In genomic region chr19:10070730-10071446, GRCh38 we compare ENCODE assay signal across 20 cellular contexts. TPM values are rescaled to one million over a fixed set of nuclear protein-coding genes. Genes with fewer than 3 reads are reported as not detected.
"Had no signal": no experiment of that assay in that cellular context is flagged by ENCODE, and none has a peak within 500 bp of the region (broad histone marks: within the 10 kb centered on the region; RNA-seq: fewer than 3 reads in every experiment).

No MANE protein-coding gene starts in this region.

- H3K27me3 Mint-ChIP-seq: activated naive CD8-positive, alpha-beta T cell treated with anti-CD3 and anti-CD28 coated beads for 36 hours had no signal

- H3K4me3 ChIP-seq: lower lobe of right lung, ovary, stomach, testis, upper lobe of right lung had no signal

- H3K36me3 Mint-ChIP-seq: activated naive CD8-positive, alpha-beta T cell treated with anti-CD3 and anti-CD28 coated beads for 36 hours; immature natural killer cell; mesothelial cell of epicardium had no signal

- H3K9me3 ChIP-seq: ovary, testis, upper lobe of right lung had no signal

- H3K27ac ChIP-seq: brain microvascular endothelial cell, lower lobe of right lung, ovary, stomach, testis, upper lobe of right lung had no signal

- H3K4me1 ChIP-seq: lower lobe of right lung, stomach, testis, upper lobe of right lung had no signal

- DNase-seq: activated B cell treated with CpG ODN at 0.5 μM for 24 hours; activated CD4-positive, alpha-beta T cell treated with anti-CD3 and anti-CD28 coated beads, Interleukin-2, amount 10 ng/mL, durations not matched to agents 24 days and 14 days; activated CD8-positive, alpha-beta memory T cell treated with anti-CD3 and anti-CD28 coated beads, Interleukin-2, amount 50 U/mL, for 4 hours; activated CD8-positive, alpha-beta T cell treated with anti-CD3 and anti-CD28 coated beads, Interleukin-2, amount 10 ng/mL, durations not matched to agents 7 days and 5 days; activated naive CD8-positive, alpha-beta T cell treated with anti-CD3 and anti-CD28 coated beads for 36 hours; brain microvascular endothelial cell; cerebellar nuclear complex; effector CD8-positive, alpha-beta T cell; foreskin fibroblast; hypothalamus; immature natural killer cell; lower lobe of right lung; ovary; stimulated activated CD4-positive, alpha-beta T cell treated with anti-CD3 and anti-CD28 coated beads, Interleukin-1b, Interleukin-23, amount 100 ng/mL, for 48 hours; stomach; SW 1271; testis; upper lobe of right lung had no signal

- H3K4me3 Mint-ChIP-seq: activated B cell treated with CpG ODN at 0.5 μM for 24 hours; activated CD4-positive, alpha-beta T cell treated with anti-CD3 and anti-CD28 coated beads, Interleukin-2, amount 10 ng/mL, durations not matched to agents 24 days and 14 days; activated CD8-positive, alpha-beta T cell treated with anti-CD3 and anti-CD28 coated beads, Interleukin-2, amount 10 ng/mL, durations not matched to agents 7 days and 5 days; activated naive CD8-positive, alpha-beta T cell treated with anti-CD3 and anti-CD28 coated beads for 36 hours; immature natural killer cell; mesothelial cell of epicardium had no signal

- H3K27ac Mint-ChIP-seq: activated B cell treated with CpG ODN at 0.5 μM for 24 hours; activated CD4-positive, alpha-beta T cell treated with anti-CD3 and anti-CD28 coated beads, Interleukin-2, amount 10 ng/mL, durations not matched to agents 24 days and 14 days; activated CD8-positive, alpha-beta T cell treated with anti-CD3 and anti-CD28 coated beads, Interleukin-2, amount 10 ng/mL, durations not matched to agents 7 days and 5 days; activated naive CD8-positive, alpha-beta T cell treated with anti-CD3 and anti-CD28 coated beads for 36 hours; immature natural killer cell; mesothelial cell of epicardium had no signal

- H3K27me3 ChIP-seq: brain microvascular endothelial cell, ovary, testis, upper lobe of right lung had no signal

- H3K4me1 Mint-ChIP-seq: activated B cell treated with CpG ODN at 0.5 μM for 24 hours, mesothelial cell of epicardium had no signal

- H3K9me3 Mint-ChIP-seq: activated B cell treated with CpG ODN at 0.5 μM for 24 hours; activated CD4-positive, alpha-beta T cell treated with anti-CD3 and anti-CD28 coated beads, Interleukin-2, amount 10 ng/mL, durations not matched to agents 24 days and 14 days; mesothelial cell of epicardium had no signal

- H3K36me3 ChIP-seq: brain microvascular endothelial cell, lower lobe of right lung, ovary, stomach, upper lobe of right lung had no signal

RNA-seq across cellular contexts. Expression of gene ANGPTL6, which starts 31.6 kb away (rescaled TPM):
- polyA plus RNA-seq: neural cell had no signal
